ENCODE assay signal across 31 cellular contexts in the genomic region with DNA sequence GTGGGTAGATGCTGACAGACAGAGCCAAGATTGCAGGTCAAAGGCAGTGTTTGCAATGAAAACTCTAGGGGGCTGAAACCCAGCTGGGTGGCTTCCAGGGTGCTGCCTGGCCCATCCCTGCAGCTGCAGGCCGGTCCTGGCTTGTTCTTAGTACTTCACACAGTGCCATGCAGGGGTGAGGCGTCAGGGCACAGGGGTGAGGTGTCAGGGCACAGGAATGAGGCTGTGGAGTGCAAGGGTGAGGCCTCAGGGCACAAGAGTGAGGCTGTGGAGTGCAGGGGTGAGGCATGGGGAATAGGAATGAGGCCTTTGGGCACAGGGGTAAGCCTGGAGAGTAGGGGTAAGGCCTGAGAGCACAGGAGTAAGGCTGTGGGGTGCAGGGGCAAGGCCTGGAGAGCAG.
"Had no signal": no experiment of that assay in that cellular context is flagged by ENCODE, and none has a peak within 500 bp of the region (broad histone marks: within the 10 kb centered on the region; RNA-seq: fewer than 3 reads in every experiment).

No MANE protein-coding gene starts in this region.

- H3K4me3 Mint-ChIP-seq: activated naive CD4-positive, alpha-beta T cell treated with anti-CD3 and anti-CD28 coated beads for 36 hours; activated naive CD8-positive, alpha-beta T cell treated with anti-CD3 and anti-CD28 coated beads for 36 hours; activated T-helper 1 cell treated with anti-CD3 and anti-CD28 coated beads, Interleukin-12 subunit alpha, Interleukin-12 subunit beta, Interleukin-2, Interleukin-4 antibody, amounts not matched to agents 30 ng/mL and 10 ng/mL and 1 ng/mL, durations not matched to agents 14 hours and 24 hours and 36 hours; memory B cell; naive thymus-derived CD4-positive, alpha-beta T cell; neural crest cell; T-helper 1 cell treated with Interleukin-12 subunit alpha and Interleukin-12 subunit beta and Interleukin-4 antibody, amounts not matched to agents 30 μg/mL and 1 μg/mL, for 36 hours had no signal

- H3K27ac Mint-ChIP-seq: activated naive CD4-positive, alpha-beta T cell treated with anti-CD3 and anti-CD28 coated beads for 36 hours; activated naive CD8-positive, alpha-beta T cell treated with anti-CD3 and anti-CD28 coated beads for 36 hours; activated T-helper 1 cell treated with anti-CD3 and anti-CD28 coated beads, Interleukin-12 subunit alpha, Interleukin-12 subunit beta, Interleukin-2, Interleukin-4 antibody, amounts not matched to agents 30 ng/mL and 10 ng/mL and 1 ng/mL, durations not matched to agents 14 hours and 24 hours and 36 hours; memory B cell; T-helper 1 cell treated with Interleukin-12 subunit alpha and Interleukin-12 subunit beta and Interleukin-4 antibody, amounts not matched to agents 30 μg/mL and 1 μg/mL, for 36 hours had no signal

- DNase-seq: activated CD4-positive, alpha-beta T cell treated with anti-CD3 and anti-CD28 coated beads for 4 hours; activated CD4-positive, alpha-beta T cell treated with anti-CD3 and anti-CD28 coated beads, Interleukin-2, amount 50 U/mL, for 4 hours; activated effector memory CD4-positive, alpha-beta T cell treated with anti-CD3 and anti-CD28 coated beads, Interleukin-2, amount 50 U/mL, for 16 hours; activated naive CD4-positive, alpha-beta T cell treated with anti-CD3 and anti-CD28 coated beads for 36 hours; activated naive CD8-positive, alpha-beta T cell treated with anti-CD3 and anti-CD28 coated beads for 36 hours; activated T-cell treated with anti-CD3 and anti-CD28 coated beads, Interleukin-2, amount 50 U/mL, for 1 hour; aorta; body of pancreas; cerebellar nuclear complex; colonic mucosa; effector memory CD4-positive, alpha-beta T cell; erythroblast; foreskin keratinocyte; heart left ventricle; hypothalamus; kidney glomerular epithelial cell; midbrain; naive thymus-derived CD4-positive, alpha-beta T cell; sigmoid colon; small intestine; stimulated activated CD4-positive, alpha-beta T cell treated with anti-CD3 and anti-CD28 coated beads, Interleukin-1b, Interleukin-23, amount 100 ng/mL, for 48 hours; stimulated activated naive CD4-positive, alpha-beta T cell; SW 1271; T-helper 9 cell had no signal

- FAIRE-seq: small intestine, TTC549, urothelium cell line had no signal

- H3K9me3 Mint-ChIP-seq: activated naive CD4-positive, alpha-beta T cell treated with anti-CD3 and anti-CD28 coated beads for 36 hours; activated naive CD8-positive, alpha-beta T cell treated with anti-CD3 and anti-CD28 coated beads for 36 hours; activated T-helper 1 cell treated with anti-CD3 and anti-CD28 coated beads, Interleukin-12 subunit alpha, Interleukin-12 subunit beta, Interleukin-2, Interleukin-4 antibody, amounts not matched to agents 30 ng/mL and 10 ng/mL and 1 ng/mL, durations not matched to agents 14 hours and 24 hours and 36 hours; memory B cell; T-helper 1 cell treated with Interleukin-12 subunit alpha and Interleukin-12 subunit beta and Interleukin-4 antibody, amounts not matched to agents 30 μg/mL and 1 μg/mL, for 36 hours had no signal

- ATAC-seq: body of pancreas; foreskin keratinocyte; heart left ventricle; left lobe of liver; naive thymus-derived CD4-positive, alpha-beta T cell had no signal

- H3K27me3 Mint-ChIP-seq: activated naive CD8-positive, alpha-beta T cell treated with anti-CD3 and anti-CD28 coated beads for 36 hours; memory B cell; naive thymus-derived CD4-positive, alpha-beta T cell had no signal
